8 cellular contexts compared by ENCODE assay signal in genomic region chr16:14975418-14976194, GRCh38. TPM values are rescaled to one million over a fixed set of nuclear protein-coding genes. Genes with fewer than 3 reads are reported as not detected.
A peak's percentile ranks its signal among the peaks of the same experiment; 100 is the strongest.
DNase-seq lines count a peak whose midpoint lies in the region; ATAC-seq, FAIRE-seq and TF ChIP-seq lines count a peak whose summit lies in the region.
"Not testable (repeated sequence)": the region's sequence is repeated elsewhere in the genome, so short reads cannot be mapped to it uniquely, and the experiment has no call there.

No MANE protein-coding gene starts in this region.

- peaks cover 38% of the 10 kb centered on the region for H3K36me3 Mint-ChIP-seq in Calu3 (ENCODE audit: insufficient read depth, unreplicated experiment)
- H3K36me3 Mint-ChIP-seq in stimulated activated naive B cell treated with anti-CD40 and anti-IgM and Interleukin-4, amounts not matched to agents 10 μg/mL and 1 μg/mL and 100 μg/mL, for 72 hours, result not testable (repeated sequence)

- H3K4me1 Mint-ChIP-seq in Calu3 (ENCODE audit: low read depth, unreplicated experiment), result peaks cover 40% of the 10 kb centered on the region
- peaks cover 17 to 28% of the 10 kb centered on the region in 2 donors for H3K4me1 Mint-ChIP-seq in stimulated activated naive B cell treated with anti-CD40 and anti-IgM and Interleukin-4, amounts not matched to agents 10 μg/mL and 1 μg/mL and 100 μg/mL, for 72 hours

- H3K27ac Mint-ChIP-seq in Calu3 (ENCODE audit: unreplicated experiment), result peak overlapping the region; percentile 86
- H3K27ac Mint-ChIP-seq in stimulated activated naive B cell treated with anti-CD40 and anti-IgM and Interleukin-4, amounts not matched to agents 10 μg/mL and 1 μg/mL and 100 μg/mL, for 72 hours, result peak overlapping the region; percentile 93

- CTCF ChIA-PET in Calu3 (lab: Charles Lee), result not testable (repeated sequence)

- DNase-seq in Calu3 (peak; percentile 49), NCI-H526 treated with DMSO at 0.1 percent for 48 hours (lab: John Stamatoyannopoulos, UW) (peak; percentile 31), bronchial epithelial cell (ENCODE audit: low read depth) (peak; percentile 22), pancreas (peak; percentile 63 to 87 (median 69))
- DNase-seq in activated CD4-positive, alpha-beta T cell treated with anti-CD3 and anti-CD28 coated beads, Interleukin-2, amount 50 U/mL, for 4 hours, result peak; percentile 66 to 69
- DNase-seq in stimulated activated naive B cell treated with anti-CD40 and anti-IgM and Interleukin-4, amounts not matched to agents 10 μg/mL and 1 μg/mL and 100 μg/mL, for 72 hours, result peak; percentile 39

- TF ChIP-seq CTCF in Calu3 (IDR thresholded peaks at IDR 0.05; ENCODE audit: unreplicated experiment); pancreas (IDR thresholded peaks at IDR 0.05): not testable (repeated sequence)
- TF ChIP-seq CTCF in bronchial epithelial cell (IDR thresholded peaks at IDR 0.05; ENCODE audit: insufficient read depth, low read length, severe bottlenecking), result peak; percentile 3

- H3K4me3 ChIP-seq in bronchial epithelial cell (ENCODE audit: low read depth, low read length), result peak overlapping the region; percentile 98
- H3K4me3 ChIP-seq in iPS-11a (ENCODE audit: low read depth, low read length), result peak overlapping the region; percentile 82
- H3K4me3 ChIP-seq in pancreas, result peak overlapping the region; percentile 80 to 96 (median 88)

- not testable (repeated sequence) for H3K36me3 ChIP-seq in bronchial epithelial cell (ENCODE audit: control insufficient read depth, insufficient read depth, low read length); pancreas

- BruUV-seq in Calu3 (replicated peaks; lab: Mats Ljungman, UMichigan), result not testable (repeated sequence)

- not testable (repeated sequence) for H3K27me3 ChIP-seq in bronchial epithelial cell (ENCODE audit: control insufficient read depth, insufficient read depth, low read length); pancreas

- H3K27me3 Mint-ChIP-seq in Calu3 (ENCODE audit: unreplicated experiment); stimulated activated naive B cell treated with anti-CD40 and anti-IgM and Interleukin-4, amounts not matched to agents 10 μg/mL and 1 μg/mL and 100 μg/mL, for 72 hours: not testable (repeated sequence)

- FAIRE-seq in bronchial epithelial cell (lab: Jason Lieb, UNC); pancreas (lab: Jason Lieb, UNC): not testable (repeated sequence)

- H3K9me3 Mint-ChIP-seq in Calu3 (ENCODE audit: low read depth, unreplicated experiment); stimulated activated naive B cell treated with anti-CD40 and anti-IgM and Interleukin-4, amounts not matched to agents 10 μg/mL and 1 μg/mL and 100 μg/mL, for 72 hours: not testable (repeated sequence)

- ATAC-seq in HG02642 (IDR thresholded peaks at IDR 0.05; ENCODE audit: poor library complexity, unreplicated experiment) (peak; percentile 14), pancreas (peak; percentile 39 to 44 (median 42))
- peak; percentile 25 to 35 for ATAC-seq in stimulated activated naive B cell treated with anti-CD40 and anti-IgM and Interleukin-4, amounts not matched to agents 10 μg/mL and 1 μg/mL and 100 μg/mL, for 72 hours (replicated peaks)

- WGBS in pancreas, 2 donors, result 1% methylated on average over 39 to 47 of the region's 47 CpGs

- intact Hi-C loops in Calu3 (cut with micrococcal nuclease; ENCODE audit: unreplicated experiment); pancreas (cut with DNase I): not testable (repeated sequence)

- H3K4me1 ChIP-seq in pancreas, result peaks cover 21 to 37% (median 25%) of the 10 kb centered on the region in 3 donors

- peak overlapping the region; percentile 90 for H3K4me3 Mint-ChIP-seq in Calu3 (ENCODE audit: low read depth, unreplicated experiment)
- H3K4me3 Mint-ChIP-seq in stimulated activated naive B cell treated with anti-CD40 and anti-IgM and Interleukin-4, amounts not matched to agents 10 μg/mL and 1 μg/mL and 100 μg/mL, for 72 hours, result peak overlapping the region; percentile 90

- not testable (repeated sequence) for H3K9me3 ChIP-seq in pancreas

- H3K27ac ChIP-seq in pancreas, result peak overlapping the region; percentile 93 to 98 (median 96)

RNA-seq across cellular contexts. Expression of gene PDXDC1, which starts 0.8 kb away (rescaled TPM):
- total RNA-seq in Calu3 (2022), result 171 and 172 TPM in 2 replicates
- total RNA-seq in bronchial epithelial cell, result 71.9 and 75.1 TPM in 2 replicates
- 10 to 100 TPM; 63.9 to 82.8 (median 74.2) TPM for total RNA-seq in pancreas
- 10 to 100 TPM; 51.5 to 73.3 TPM for polyA plus RNA-seq in pancreas

RNA-seq across cellular contexts. Expression of gene NPIPA1, which starts 38.4 kb away (rescaled TPM):
- total RNA-seq in Calu3 (2022) (112 and 114 TPM in 2 replicates), bronchial epithelial cell (43.7 and 65.7 TPM in 2 replicates), pancreas (10 to 100 TPM; 22.8 to 65.1 (median 35.1) TPM)
- 100 to 1,000 TPM in 1 of 2 donors, 10 to 100 TPM in 1; 97.0 to 126 TPM for polyA plus RNA-seq in pancreas

Comparison
In these comparisons a context has a peak if more than half of its experiments do, and no peak if none do; other contexts are left out.
1. Peak in every context shown above with its lines: DNase-seq, ATAC-seq, H3K4me3 ChIP-seq and H3K27ac ChIP-seq.